ENCODE assay signal across 19 cellular contexts in genomic region chr7:28674359-28674782, GRCh38.
DNase-seq lines count a peak whose midpoint lies in the region; ATAC-seq and TF ChIP-seq lines count a peak whose summit lies in the region.
"Had no signal": no experiment of that assay in that cellular context is flagged by ENCODE, and none has a peak within 500 bp of the region (broad histone marks: within the 10 kb centered on the region; RNA-seq: fewer than 3 reads in every experiment).

No MANE protein-coding gene starts in this region.

- in situ Hi-C loops in KBM-7 (cut with MboI; ENCODE audit: low pct_unique_long_range_greater_than_20kb, low sequenced_read_pairs): no loop called here

- CTCF ChIA-PET in PC-3 (lab: Charles Lee): no interaction called here

- no peaks in the 10 kb centered on the region for H3K9me3 ChIP-seq in PC-3 (ENCODE audit: low read length)
- H3K9me3 ChIP-seq in psoas muscle: no peaks in the 10 kb centered on the region
- H3K9me3 ChIP-seq: HAP-1, thyroid gland had no signal

- no peaks in the 10 kb centered on the region for H3K27me3 ChIP-seq in PC-3 (ENCODE audit: low read length)
- H3K27me3 ChIP-seq in psoas muscle (ENCODE audit: insufficient read depth in 3 of 3, low read length in 2 of 3): no peaks in the 10 kb centered on the region
- H3K27me3 ChIP-seq: cardiac muscle cell, thyroid gland had no signal

- no peak overlapping the region; the same call in 1 of the 2 replicates for H3K9ac ChIP-seq in PC-3 (ENCODE audit: low read length)

- H3K4me3 ChIP-seq in PC-3 (ENCODE audit: low read length) (peak overlapping the region; percentile 18; the same call in 1 of the 2 replicates), epithelial cell of proximal tubule (ENCODE audit: low read depth, low read length) (no peak overlapping the region), psoas muscle (no peak overlapping the region)
- H3K4me3 ChIP-seq: cardiac muscle cell, HAP-1, K562, skin epidermis, thyroid gland had no signal

- H3K4me1 ChIP-seq in PC-3 (ENCODE audit: insufficient read depth, low read length): peaks cover 20% of the 10 kb centered on the region
- no peaks in the 10 kb centered on the region for H3K4me1 ChIP-seq in psoas muscle
- H3K4me1 ChIP-seq: HAP-1, thyroid gland had no signal

- no peaks in the 10 kb centered on the region for H3K79me2 ChIP-seq in PC-3 (ENCODE audit: low read length)

- 48 to 58% (median 57%) methylated on average over 5 of the region's 5 CpGs for WGBS in psoas muscle, 3 donors

- no TSS peak for BruUV-seq in PC-3 (replicated peaks; lab: Mats Ljungman, UMichigan)

- H3K9me2 ChIP-seq in PC-3 (replicated peaks; ENCODE audit: low read length): no peaks in the 10 kb centered on the region

- peak overlapping the region; percentile 69 for H3K27ac ChIP-seq in PC-3 (ENCODE audit: low read length)
- no peak overlapping the region for H3K27ac ChIP-seq in psoas muscle
- H3K27ac ChIP-seq: 22Rv1, cardiac muscle cell, skin epidermis, thyroid gland had no signal

- DNase-seq in DMS153 (lab: John Stamatoyannopoulos, UW): peak; percentile 27
- DNase-seq in DMS153 treated with DMSO at 0.1 percent for 48 hours (lab: John Stamatoyannopoulos, UW; ENCODE audit: unreplicated experiment): no peak
- peak; percentile 81 for DNase-seq in PC-3
- peak; percentile 56 for DNase-seq in epithelial cell of proximal tubule (ENCODE audit: low read depth)
- no peak for DNase-seq in psoas muscle
- no peak for DNase-seq in NCI-H510A treated with DMSO at 0.1 percent for 48 hours (lab: John Stamatoyannopoulos, UW)
- no peak for DNase-seq in NCI-H187 treated with DMSO at 0.1 percent for 48 hours (lab: John Stamatoyannopoulos, UW)
- DNase-seq in KBM-7: no peak
- DNase-seq: activated T-cell treated with anti-CD3 and anti-CD28 coated beads, Interleukin-2, amount 50 U/mL, for 4 hours; effector memory CD4-positive, alpha-beta T cell; foreskin melanocyte; immature natural killer cell; NCI-H1105 treated with DMSO at 0.1 percent for 48 hours; thyroid gland had no signal

- H3F3A ChIP-seq in PC-3 (ENCODE audit: low read length, unreplicated experiment): no peaks in the 10 kb centered on the region

- no peaks in the 10 kb centered on the region for H3K36me3 ChIP-seq in PC-3 (ENCODE audit: low read depth, low read length)
- no peaks in the 10 kb centered on the region for H3K36me3 ChIP-seq in psoas muscle (ENCODE audit: insufficient read depth in 1 of 2, low read depth in 1 of 2)
- H3K36me3 ChIP-seq: cardiac muscle cell, HAP-1, thyroid gland had no signal

- intact Hi-C loops in PC-3 (cut with micrococcal nuclease): no loop called here
- intact Hi-C loops in psoas muscle (cut with DNase I): no loop called here

- ATAC-seq in PC-3: peak; percentile 95
- ATAC-seq in psoas muscle: peak; percentile 40 to 80 (median 62)
- ATAC-seq: activated T-cell treated with anti-CD3 and anti-CD28 coated beads, Interleukin-2, amount 50 U/mL, for 4 hours; K562 had no signal

- H4K20me1 ChIP-seq in PC-3 (ENCODE audit: low read length): no peaks in the 10 kb centered on the region

- POLR2A ChIA-PET in PC-3 (lab: Charles Lee; ENCODE audit: unreplicated experiment): no interaction called here

- peak overlapping the region; percentile 58 for H3K4me2 ChIP-seq in PC-3 (ENCODE audit: low read length)

- peak overlapping the region; percentile 63 for H2AFZ ChIP-seq in PC-3 (ENCODE audit: low read length)

- TF ChIP-seq CTCF in PC-3 (conservative IDR thresholded peaks at IDR 0.05; ENCODE audit: low read depth, low read length) (no peak), epithelial cell of proximal tubule (conservative IDR thresholded peaks at IDR 0.05; ENCODE audit: low read depth, low read length) (no peak), psoas muscle (IDR thresholded peaks at IDR 0.05) (no peak)

Comparison
In these comparisons a context has a peak if more than half of its experiments do, and no peak if none do; other contexts are left out.
1. DNase-seq: peak in DMS153 (single experiment), PC-3 (single experiment) and epithelial cell of proximal tubule (single experiment); none in DMS153 treated with DMSO at 0.1 percent for 48 hours (single experiment), psoas muscle (0 of 2), NCI-H510A treated with DMSO at 0.1 percent for 48 hours (single experiment), NCI-H187 treated with DMSO at 0.1 percent for 48 hours (single experiment) and KBM-7 (single experiment).